In the genomic region with DNA sequence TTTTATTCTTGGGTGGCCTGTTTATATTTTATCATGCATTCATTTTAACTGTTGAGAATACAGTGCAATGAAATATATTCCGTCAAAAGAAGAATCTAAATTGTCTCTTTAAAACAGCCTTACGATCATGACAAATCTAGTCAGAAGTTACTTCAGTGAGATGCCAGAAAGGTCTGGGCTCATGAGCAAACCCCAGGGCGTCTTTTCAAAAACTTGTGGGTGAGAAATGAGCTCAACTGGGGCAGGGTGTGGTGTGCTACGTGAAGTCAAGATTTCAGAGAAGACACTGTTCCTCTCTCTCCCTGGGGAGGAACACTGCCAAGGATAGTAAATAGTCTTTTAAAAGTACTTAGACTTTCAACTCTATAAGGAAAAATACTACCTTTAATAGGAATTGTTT, we compare ENCODE assay signal across 14 cellular contexts. TPM values are rescaled to one million over a fixed set of nuclear protein-coding genes. Genes with fewer than 3 reads are reported as not detected.
DNase-seq lines count a peak whose midpoint lies in the region; ATAC-seq and TF ChIP-seq lines count a peak whose summit lies in the region.
"Had no signal": no experiment of that assay in that cellular context is flagged by ENCODE, and none has a peak within 500 bp of the region (broad histone marks: within the 10 kb centered on the region; RNA-seq: fewer than 3 reads in every experiment).

No MANE protein-coding gene starts in this region.

- TF ChIP-seq POLR2A in lower leg skin (IDR thresholded peaks at IDR 0.05) = no peak

- H3K27me3 Mint-ChIP-seq in T-helper 17 cell = no peaks in the 10 kb centered on the region
- H3K27me3 Mint-ChIP-seq: activated B cell treated with CpG ODN at 0.5 μM for 24 hours had no signal

- H3K4me3 Mint-ChIP-seq in T-helper 17 cell = no peak overlapping the region
- H3K4me3 Mint-ChIP-seq: activated B cell treated with CpG ODN at 0.5 μM for 24 hours, neural crest cell had no signal

- H3K36me3 ChIP-seq in colonic mucosa (no peaks in the 10 kb centered on the region), tibial artery (no peaks in the 10 kb centered on the region)

- TF ChIP-seq CTCF in colonic mucosa (IDR thresholded peaks at IDR 0.05) = no peak
- no peak for TF ChIP-seq CTCF in lower leg skin (IDR thresholded peaks at IDR 0.05)
- no peak for TF ChIP-seq CTCF in tibial artery (IDR thresholded peaks at IDR 0.05)

- H3K9me3 ChIP-seq in colonic mucosa (no peaks in the 10 kb centered on the region), tibial artery (peaks cover 0 to 2% (median 0%) of the 10 kb centered on the region in 3 donors), T-helper 17 cell (ENCODE audit: control insufficient read depth, low read length, poor library complexity, severe bottlenecking) (no peaks in the 10 kb centered on the region)

- no peak for ATAC-seq in GM18502 (IDR thresholded peaks at IDR 0.05; ENCODE audit: poor library complexity, unreplicated experiment)
- no peak for ATAC-seq in T-helper 17 cell
- ATAC-seq: Panc1 had no signal

- H3K4me1 Mint-ChIP-seq in T-helper 17 cell = no peaks in the 10 kb centered on the region
- H3K4me1 Mint-ChIP-seq: activated B cell treated with CpG ODN at 0.5 μM for 24 hours, neural crest cell had no signal

- 23 to 35% methylated on average over 4 of the region's 4 CpGs for WGBS in lower leg skin, 2 donors

- no peak overlapping the region for H3K9ac ChIP-seq in colonic mucosa (ENCODE audit: low read depth in 2 of 2, low read length in 2 of 2)

- DNase-seq in NCI-H226 (peak; percentile 75), colonic mucosa (peak; percentile 23), lower leg skin (ENCODE audit: low spot score in 2 of 2) (peak; percentile 90 to 92), tibial artery (peak; percentile 80 to 81), hypothalamus (lab: John Stamatoyannopoulos, UW) (no peak), T-helper 17 cell (no peak), NCI-H345 treated with DMSO at 0.1 percent for 48 hours (lab: John Stamatoyannopoulos, UW; ENCODE audit: unreplicated experiment) (no peak)
- DNase-seq: activated B cell treated with CpG ODN at 0.5 μM for 24 hours, dermis blood vessel endothelial cell, DND-41, NCI-H1930 had no signal

- intact Hi-C loops in colonic mucosa (cut with DNase I) (no loop called here), lower leg skin (cut with DNase I; ENCODE audit: low total_unique reads) (no loop called here), tibial artery (cut with DNase I; ENCODE audit: low total_unique reads) (no loop called here)

- no peak overlapping the region for H3K4me3 ChIP-seq in colonic mucosa
- H3K4me3 ChIP-seq in lower leg skin (ENCODE audit: low read depth, poor library complexity, severe bottlenecking) = no peak overlapping the region
- no peak overlapping the region for H3K4me3 ChIP-seq in tibial artery

- H3K27me3 ChIP-seq in colonic mucosa (no peaks in the 10 kb centered on the region), tibial artery (no peaks in the 10 kb centered on the region)

- H3K27ac ChIP-seq in colonic mucosa = no peak overlapping the region
- no peak overlapping the region for H3K27ac ChIP-seq in tibial artery

- H3K36me3 Mint-ChIP-seq in T-helper 17 cell (ENCODE audit: low read depth) = no peaks in the 10 kb centered on the region

- H3K27ac Mint-ChIP-seq in T-helper 17 cell = no peak overlapping the region
- H3K27ac Mint-ChIP-seq: activated B cell treated with CpG ODN at 0.5 μM for 24 hours had no signal

- H3K4me1 ChIP-seq in colonic mucosa (no peaks in the 10 kb centered on the region), tibial artery (peaks cover 0 to 12% (median 1%) of the 10 kb centered on the region in 4 donors)

RNA-seq across cellular contexts. Expression of a gene that starts 13.4 kb away (rescaled TPM):
- total RNA-seq in colonic mucosa (100 to 1,000 TPM in 1 of 2 donors, 10 to 100 TPM in 1; 79.5 to 144 TPM), lower leg skin (10 to 100 TPM; 29.6 to 40.0 (median 31.3) TPM), T-helper 17 cell (10 to 100 TPM; 30.8 to 31.5 TPM)

RNA-seq across cellular contexts. Expression of a gene that starts 50.6 kb away (rescaled TPM):
- total RNA-seq in colonic mucosa = 10 to 100 TPM; 52.1 to 59.0 TPM
- 10 to 100 TPM; 23.4 to 27.1 (median 24.2) TPM for total RNA-seq in lower leg skin
- total RNA-seq in T-helper 17 cell = 10 to 100 TPM; 48.7 to 57.9 TPM

Comparison
In these comparisons a context has a peak if more than half of its experiments do, and no peak if none do; other contexts are left out.
1. DNase-seq: peak in NCI-H226 (single experiment), colonic mucosa (single experiment), lower leg skin (2 of 2) and tibial artery (2 of 2); none in hypothalamus (0 of 51), T-helper 17 cell (0 of 3) and NCI-H345 treated with DMSO at 0.1 percent for 48 hours (single experiment).